In the genomic region with DNA sequence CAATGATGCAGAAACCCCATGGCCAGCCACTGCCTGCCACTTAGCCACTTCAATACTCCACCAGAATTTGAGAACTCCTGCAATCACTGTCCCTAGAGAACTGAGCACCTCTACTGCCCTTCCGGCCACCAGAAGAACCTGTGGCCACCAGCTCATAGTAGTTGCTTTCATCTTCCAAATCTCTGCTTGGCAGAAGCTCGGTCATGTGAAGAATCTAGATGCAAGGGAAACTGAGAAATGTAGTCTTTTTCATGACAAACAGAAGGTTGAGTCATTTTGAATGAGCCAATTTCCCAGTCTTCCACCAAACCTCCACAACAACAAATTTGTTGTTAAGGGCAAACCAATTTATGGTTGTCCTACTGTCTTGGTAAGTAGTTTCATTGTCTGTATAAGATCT, we compare ENCODE assay signal across 1 cellular context.
TF ChIP-seq lines count a peak whose summit lies in the region.

No MANE protein-coding gene starts in this region.

TF ChIP-seq in GM12878, 131 proteins besides CTCF, POLR2A, EP300 and RAD21 (continued from another document and continues in another):
- TF ChIP-seq ZBTB11 (CRISPR knock-in tag; IDR thresholded peaks at IDR 0.05): no peak
- TF ChIP-seq SMAD5 (IDR thresholded peaks at IDR 0.05; ENCODE audit: low read depth): no peak
- no peak for TF ChIP-seq CBX3 (IDR thresholded peaks at IDR 0.05; ENCODE audit: borderline replicate concordance, low read depth)
- no peak for TF ChIP-seq ZNF622 (IDR thresholded peaks at IDR 0.05)
- TF ChIP-seq MEF2B (IDR thresholded peaks at IDR 0.05; ENCODE audit: partially characterized antibody, poor library complexity, severe bottlenecking): peak; percentile 62
- peak; percentile 49 for TF ChIP-seq JUNB (IDR thresholded peaks at IDR 0.05)
- TF ChIP-seq, protein P1, sequence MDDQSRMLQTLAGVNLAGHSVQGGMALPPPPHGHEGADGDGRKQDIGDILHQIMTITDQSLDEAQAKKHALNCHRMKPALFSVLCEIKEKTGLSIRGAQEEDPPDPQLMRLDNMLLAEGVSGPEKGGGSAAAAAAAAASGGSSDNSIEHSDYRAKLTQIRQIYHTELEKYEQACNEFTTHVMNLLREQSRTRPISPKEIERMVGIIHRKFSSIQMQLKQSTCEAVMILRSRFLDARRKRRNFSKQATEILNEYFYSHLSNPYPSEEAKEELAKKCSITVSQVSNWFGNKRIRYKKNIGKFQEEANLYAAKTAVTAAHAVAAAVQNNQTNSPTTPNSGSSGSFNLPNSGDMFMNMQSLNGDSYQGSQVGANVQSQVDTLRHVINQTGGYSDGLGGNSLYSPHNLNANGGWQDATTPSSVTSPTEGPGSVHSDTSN (IDR thresholded peaks at IDR 0.05; ENCODE audit: insufficient replicate concordance, low read depth, low read length): no peak
- TF ChIP-seq BHLHE40 (IDR thresholded peaks at IDR 0.05; ENCODE audit: borderline replicate concordance in 1 of 2, low read depth in 2 of 2, low read length in 1 of 2): peak in 1 of 2 experiments; percentile 23; a peak in 1 of 4 replicates
- TF ChIP-seq, protein P2, sequence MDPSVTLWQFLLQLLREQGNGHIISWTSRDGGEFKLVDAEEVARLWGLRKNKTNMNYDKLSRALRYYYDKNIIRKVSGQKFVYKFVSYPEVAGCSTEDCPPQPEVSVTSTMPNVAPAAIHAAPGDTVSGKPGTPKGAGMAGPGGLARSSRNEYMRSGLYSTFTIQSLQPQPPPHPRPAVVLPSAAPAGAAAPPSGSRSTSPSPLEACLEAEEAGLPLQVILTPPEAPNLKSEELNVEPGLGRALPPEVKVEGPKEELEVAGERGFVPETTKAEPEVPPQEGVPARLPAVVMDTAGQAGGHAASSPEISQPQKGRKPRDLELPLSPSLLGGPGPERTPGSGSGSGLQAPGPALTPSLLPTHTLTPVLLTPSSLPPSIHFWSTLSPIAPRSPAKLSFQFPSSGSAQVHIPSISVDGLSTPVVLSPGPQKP (IDR thresholded peaks at IDR 0.05; ENCODE audit: low read depth, low read length): no peak
- TF ChIP-seq, protein P3, sequence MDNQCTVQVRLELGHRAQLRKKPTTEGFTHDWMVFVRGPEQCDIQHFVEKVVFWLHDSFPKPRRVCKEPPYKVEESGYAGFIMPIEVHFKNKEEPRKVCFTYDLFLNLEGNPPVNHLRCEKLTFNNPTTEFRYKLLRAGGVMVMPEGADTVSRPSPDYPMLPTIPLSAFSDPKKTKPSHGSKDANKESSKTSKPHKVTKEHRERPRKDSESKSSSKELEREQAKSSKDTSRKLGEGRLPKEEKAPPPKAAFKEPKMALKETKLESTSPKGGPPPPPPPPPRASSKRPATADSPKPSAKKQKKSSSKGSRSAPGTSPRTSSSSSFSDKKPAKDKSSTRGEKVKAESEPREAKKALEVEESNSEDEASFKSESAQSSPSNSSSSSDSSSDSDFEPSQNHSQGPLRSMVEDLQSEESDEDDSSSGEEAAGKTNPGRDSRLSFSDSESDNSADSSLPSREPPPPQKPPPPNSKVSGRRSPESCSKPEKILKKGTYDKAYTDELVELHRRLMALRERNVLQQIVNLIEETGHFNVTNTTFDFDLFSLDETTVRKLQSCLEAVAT (IDR thresholded peaks at IDR 0.05): no peak
- peak; percentile 70 for TF ChIP-seq RUNX3 (IDR thresholded peaks at IDR 0.05; ENCODE audit: low read length)
- TF ChIP-seq NR2C1 (IDR thresholded peaks at IDR 0.05): no peak
- TF ChIP-seq, protein P4, sequence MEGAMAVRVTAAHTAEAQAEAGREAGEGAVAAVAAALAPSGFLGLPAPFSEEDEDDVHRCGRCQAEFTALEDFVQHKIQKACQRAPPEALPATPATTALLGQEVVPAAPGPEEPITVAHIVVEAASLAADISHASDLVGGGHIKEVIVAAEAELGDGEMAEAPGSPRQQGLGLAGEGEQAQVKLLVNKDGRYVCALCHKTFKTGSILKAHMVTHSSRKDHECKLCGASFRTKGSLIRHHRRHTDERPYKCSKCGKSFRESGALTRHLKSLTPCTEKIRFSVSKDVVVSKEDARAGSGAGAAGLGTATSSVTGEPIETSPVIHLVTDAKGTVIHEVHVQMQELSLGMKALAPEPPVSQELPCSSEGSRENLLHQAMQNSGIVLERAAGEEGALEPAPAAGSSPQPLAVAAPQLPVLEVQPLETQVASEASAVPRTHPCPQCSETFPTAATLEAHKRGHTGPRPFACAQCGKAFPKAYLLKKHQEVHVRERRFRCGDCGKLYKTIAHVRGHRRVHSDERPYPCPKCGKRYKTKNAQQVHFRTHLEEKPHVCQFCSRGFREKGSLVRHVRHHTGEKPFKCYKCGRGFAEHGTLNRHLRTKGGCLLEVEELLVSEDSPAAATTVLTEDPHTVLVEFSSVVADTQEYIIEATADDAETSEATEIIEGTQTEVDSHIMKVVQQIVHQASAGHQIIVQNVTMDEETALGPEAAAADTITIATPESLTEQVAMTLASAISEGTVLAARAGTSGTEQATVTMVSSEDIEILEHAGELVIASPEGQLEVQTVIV (IDR thresholded peaks at IDR 0.05; ENCODE audit: borderline replicate concordance, partially characterized antibody): no peak
- 0 out of 4 replicates have a peak, but pooled peaks of 1 of the 2 experiments have one; percentile 60 for TF ChIP-seq ETV6 (conservative IDR thresholded peaks at IDR 0.05 in 1 of 2, IDR thresholded peaks at IDR 0.05 in 1 of 2; ENCODE audit: borderline replicate concordance in 1 of 2, low read depth in 1 of 2)
- no peak for TF ChIP-seq TARDBP (IDR thresholded peaks at IDR 0.05; ENCODE audit: borderline replicate concordance)
- TF ChIP-seq, protein P5, sequence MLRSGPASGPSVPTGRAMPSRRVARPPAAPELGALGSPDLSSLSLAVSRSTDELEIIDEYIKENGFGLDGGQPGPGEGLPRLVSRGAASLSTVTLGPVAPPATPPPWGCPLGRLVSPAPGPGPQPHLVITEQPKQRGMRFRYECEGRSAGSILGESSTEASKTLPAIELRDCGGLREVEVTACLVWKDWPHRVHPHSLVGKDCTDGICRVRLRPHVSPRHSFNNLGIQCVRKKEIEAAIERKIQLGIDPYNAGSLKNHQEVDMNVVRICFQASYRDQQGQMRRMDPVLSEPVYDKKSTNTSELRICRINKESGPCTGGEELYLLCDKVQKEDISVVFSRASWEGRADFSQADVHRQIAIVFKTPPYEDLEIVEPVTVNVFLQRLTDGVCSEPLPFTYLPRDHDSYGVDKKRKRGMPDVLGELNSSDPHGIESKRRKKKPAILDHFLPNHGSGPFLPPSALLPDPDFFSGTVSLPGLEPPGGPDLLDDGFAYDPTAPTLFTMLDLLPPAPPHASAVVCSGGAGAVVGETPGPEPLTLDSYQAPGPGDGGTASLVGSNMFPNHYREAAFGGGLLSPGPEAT (IDR thresholded peaks at IDR 0.05; ENCODE audit: low read depth): 0 out of 2 replicates have a peak, but pooled peaks have one; percentile 30
- TF ChIP-seq RFX5 (IDR thresholded peaks at IDR 0.05; ENCODE audit: low read depth, low read length): no peak
- no peak for TF ChIP-seq PML (IDR thresholded peaks at IDR 0.05; ENCODE audit: low read length)
- TF ChIP-seq HDGF (IDR thresholded peaks at IDR 0.05): no peak
- no peak for TF ChIP-seq BCLAF1 (IDR thresholded peaks at IDR 0.05)
- no peak for TF ChIP-seq CBX5 (IDR thresholded peaks at IDR 0.05; ENCODE audit: low read depth)
- no peak for TF ChIP-seq MYC (IDR thresholded peaks at IDR 0.05; ENCODE audit: insufficient read depth, insufficient read length, insufficient replicate concordance, low read length, severe bottlenecking)
- TF ChIP-seq, protein P6, sequence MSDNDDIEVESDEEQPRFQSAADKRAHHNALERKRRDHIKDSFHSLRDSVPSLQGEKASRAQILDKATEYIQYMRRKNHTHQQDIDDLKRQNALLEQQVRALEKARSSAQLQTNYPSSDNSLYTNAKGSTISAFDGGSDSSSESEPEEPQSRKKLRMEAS (IDR thresholded peaks at IDR 0.05; ENCODE audit: low read depth, low read length): no peak
- TF ChIP-seq ATF7 (IDR thresholded peaks at IDR 0.05; ENCODE audit: low read depth): no peak
- no peak for TF ChIP-seq BACH1 (IDR thresholded peaks at IDR 0.05; ENCODE audit: borderline replicate concordance)
- TF ChIP-seq NFXL1 (IDR thresholded peaks at IDR 0.05; ENCODE audit: borderline replicate concordance): no peak
- TF ChIP-seq IKZF2 (IDR thresholded peaks at IDR 0.05): peak in 1 of 2 experiments; percentile 52; a peak in 1 of 4 replicates
- TF ChIP-seq GATAD2B (conservative IDR thresholded peaks at IDR 0.05; ENCODE audit: low read depth): no peak
- peak; percentile 63 for TF ChIP-seq TCF7 (IDR thresholded peaks at IDR 0.05; ENCODE audit: borderline replicate concordance)
- TF ChIP-seq STAT3 (IDR thresholded peaks at IDR 0.05; ENCODE audit: low read depth, low read length): no peak
- no peak for TF ChIP-seq BRCA1 (IDR thresholded peaks at IDR 0.05; ENCODE audit: low read depth, low read length)
- TF ChIP-seq, protein P7, sequence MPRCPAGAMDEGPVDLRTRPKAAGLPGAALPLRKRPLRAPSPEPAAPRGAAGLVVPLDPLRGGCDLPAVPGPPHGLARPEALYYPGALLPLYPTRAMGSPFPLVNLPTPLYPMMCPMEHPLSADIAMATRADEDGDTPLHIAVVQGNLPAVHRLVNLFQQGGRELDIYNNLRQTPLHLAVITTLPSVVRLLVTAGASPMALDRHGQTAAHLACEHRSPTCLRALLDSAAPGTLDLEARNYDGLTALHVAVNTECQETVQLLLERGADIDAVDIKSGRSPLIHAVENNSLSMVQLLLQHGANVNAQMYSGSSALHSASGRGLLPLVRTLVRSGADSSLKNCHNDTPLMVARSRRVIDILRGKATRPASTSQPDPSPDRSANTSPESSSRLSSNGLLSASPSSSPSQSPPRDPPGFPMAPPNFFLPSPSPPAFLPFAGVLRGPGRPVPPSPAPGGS (IDR thresholded peaks at IDR 0.05; ENCODE audit: borderline replicate concordance, insufficient read depth, low read depth, low read length, poor library complexity, severe bottlenecking): no peak
- TF ChIP-seq, protein P8, sequence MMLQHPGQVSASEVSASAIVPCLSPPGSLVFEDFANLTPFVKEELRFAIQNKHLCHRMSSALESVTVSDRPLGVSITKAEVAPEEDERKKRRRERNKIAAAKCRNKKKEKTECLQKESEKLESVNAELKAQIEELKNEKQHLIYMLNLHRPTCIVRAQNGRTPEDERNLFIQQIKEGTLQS (IDR thresholded peaks at IDR 0.05; ENCODE audit: borderline replicate concordance, extremely low read depth, low read depth, low read length): no peak
- TF ChIP-seq ZNF274 (IDR thresholded peaks at IDR 0.05; ENCODE audit: insufficient read depth, insufficient read length): no peak
- no peak for TF ChIP-seq NKRF (conservative IDR thresholded peaks at IDR 0.05)
- TF ChIP-seq ZNF384 (IDR thresholded peaks at IDR 0.05; ENCODE audit: borderline replicate concordance, low read depth, low read length): no peak
- no peak for TF ChIP-seq HCFC1 (IDR thresholded peaks at IDR 0.05; ENCODE audit: low read length)
- no peak for TF ChIP-seq YY1 (IDR thresholded peaks at IDR 0.05; ENCODE audit: low read depth, low read length)
- TF ChIP-seq RBBP5 (conservative IDR thresholded peaks at IDR 0.05): no peak
- TF ChIP-seq SMC3 (IDR thresholded peaks at IDR 0.05; ENCODE audit: borderline replicate concordance, low read length): no peak
- TF ChIP-seq HDAC6 (IDR thresholded peaks at IDR 0.05; ENCODE audit: unreplicated experiment): no peak
- no peak for TF ChIP-seq DPF2 (IDR thresholded peaks at IDR 0.05)
- TF ChIP-seq ZSCAN29 (IDR thresholded peaks at IDR 0.05): no peak
